In genomic region chr4:2652415-2653155, GRCh38 we compare ENCODE assay signal across 20 cellular contexts.
DNase-seq lines count a peak whose midpoint lies in the region; ATAC-seq, FAIRE-seq and TF ChIP-seq lines count a peak whose summit lies in the region.
"Had no signal": no experiment of that assay in that cellular context is flagged by ENCODE, and none has a peak within 500 bp of the region (broad histone marks: within the 10 kb centered on the region; RNA-seq: fewer than 3 reads in every experiment).

No MANE protein-coding gene starts in this region.

- TF ChIP-seq EP300 in GM12878 (IDR thresholded peaks at IDR 0.05; ENCODE audit: borderline replicate concordance in 1 of 2, control insufficient read depth in 1 of 2, low read depth in 2 of 2, low read length in 2 of 2) = no peak

- TSS peak; percentile 16 for BruUV-seq in GM12878 (replicated peaks; lab: Mats Ljungman, UMichigan)

- H3K4me2 ChIP-seq in GM12878 (ENCODE audit: control insufficient read depth, insufficient read depth) = no peak overlapping the region

- H3K9me3 ChIP-seq in GM12878 (replicated peaks; ENCODE audit: control insufficient read depth, insufficient read depth, low read length) = no peaks in the 10 kb centered on the region; the same call in 2 of the 3 replicates
- H3K9me3 ChIP-seq: esophagus muscularis mucosa, heart right ventricle, uterus had no signal

- H3K36me3 ChIP-seq in GM12878 (ENCODE audit: control insufficient read depth in 2 of 2, insufficient read depth in 2 of 2, low read length in 1 of 2) = peaks cover 14 to 24% of the 10 kb centered on the region in 2 experiments
- H3K36me3 ChIP-seq: uterus had no signal

- no peaks in the 10 kb centered on the region for H3K27me3 ChIP-seq in GM12878 (replicated peaks in 1 of 2; ENCODE audit: control insufficient read depth in 2 of 2, insufficient read depth in 2 of 2, low read length in 1 of 2)
- H3K27me3 ChIP-seq: esophagus muscularis mucosa, heart right ventricle, uterus had no signal

- H3K36me3 Mint-ChIP-seq in activated CD4-positive, alpha-beta memory T cell treated with anti-CD3 and anti-CD28 coated beads for 36 hours = peaks cover 20% of the 10 kb centered on the region
- H3K36me3 Mint-ChIP-seq in activated CD4-positive, alpha-beta memory T cell treated with anti-CD3 and anti-CD28 coated beads, Interleukin-2, amount 10 ng/mL, durations not matched to agents 7 days and 5 days (ENCODE audit: low read depth) = peaks cover 48% of the 10 kb centered on the region
- peaks cover 14% of the 10 kb centered on the region for H3K36me3 Mint-ChIP-seq in HFFc6 (ENCODE audit: low read depth)

- H3K27ac ChIP-seq in GM12878 (ENCODE audit: control insufficient read depth, insufficient read depth) = no peak overlapping the region
- H3K27ac ChIP-seq: esophagus muscularis mucosa, heart right ventricle, skin epidermis, uterus had no signal

- no peak for DNase-seq in activated CD4-positive, alpha-beta memory T cell treated with anti-CD3 and anti-CD28 coated beads for 36 hours
- DNase-seq in activated CD4-positive, alpha-beta memory T cell treated with anti-CD3 and anti-CD28 coated beads, Interleukin-2, amount 10 ng/mL, durations not matched to agents 7 days and 5 days = no peak
- DNase-seq in HFFc6 (no peak), GM12878 (ENCODE audit: low read depth, low spot score) (no peak), posterior vena cava (ENCODE audit: low spot score) (peak; percentile 29), SHP77 (lab: John Stamatoyannopoulos, UW) (no peak), H54 (ENCODE audit: insufficient read length, low spot score) (no peak)
- DNase-seq: dermis blood vessel endothelial cell; H7; heart right ventricle; midbrain; NCI-H1048; NCI-H82; stimulated activated naive CD4-positive, alpha-beta T cell treated with Interleukin-2 at 50 U/mL for 16 hours; SW 1271; uterus had no signal

- H2AFZ ChIP-seq in GM12878 (ENCODE audit: control insufficient read depth, low read depth, low read length) = no peak overlapping the region

- peak overlapping the region; percentile 42 for H3K27ac Mint-ChIP-seq in activated CD4-positive, alpha-beta memory T cell treated with anti-CD3 and anti-CD28 coated beads for 36 hours
- H3K27ac Mint-ChIP-seq in activated CD4-positive, alpha-beta memory T cell treated with anti-CD3 and anti-CD28 coated beads, Interleukin-2, amount 10 ng/mL, durations not matched to agents 7 days and 5 days = no peak overlapping the region
- H3K27ac Mint-ChIP-seq in HFFc6 = peak overlapping the region; percentile 21

- TF ChIP-seq POLR2A in GM12878 (IDR thresholded peaks at IDR 0.05; ENCODE audit: low read depth, low read length) (no peak), H54 (IDR thresholded peaks at IDR 0.05; ENCODE audit: low read depth, low read length) (no peak)

- TF ChIP-seq RAD21 in GM12878 (IDR thresholded peaks at IDR 0.05; ENCODE audit: insufficient read depth, low read depth, low read length) = no peak

- FAIRE-seq in GM12878 (lab: Jason Lieb, UNC) = no peak
- no peak for FAIRE-seq in H54 (lab: Jason Lieb, UNC)
- FAIRE-seq: GM12891 had no signal

- no peaks in the 10 kb centered on the region for H3K4me1 ChIP-seq in GM12878 (ENCODE audit: control insufficient read depth, insufficient read depth, low read length)
- H3K4me1 ChIP-seq: esophagus muscularis mucosa, heart right ventricle, uterus had no signal

- POLR2A ChIA-PET in activated CD4-positive, alpha-beta memory T cell treated with anti-CD3 and anti-CD28 coated beads for 36 hours (lab: Charles Lee) = no interaction called here
- POLR2A ChIA-PET in activated CD4-positive, alpha-beta memory T cell treated with anti-CD3 and anti-CD28 coated beads, Interleukin-2, amount 10 ng/mL, durations not matched to agents 7 days and 5 days (lab: Charles Lee) = no interaction called here
- POLR2A ChIA-PET in GM12878 (lab: Charles Lee) = no interaction called here

- SMC1A ChIA-PET in GM12878 (lab: Charles Lee; ENCODE audit: uncharacterized antibody, unreplicated experiment) = no interaction called here

- RAD21 ChIA-PET in GM12878 (lab: Charles Lee; ENCODE audit: unreplicated experiment) = no interaction called here

- no peak overlapping the region for H3K9ac ChIP-seq in GM12878 (ENCODE audit: control insufficient read depth, insufficient read depth, low read length)

- in situ Hi-C loops in GM12878 (cut with MboI) = no loop called here

- H4K20me1 ChIP-seq in GM12878 (ENCODE audit: control insufficient read depth, insufficient read depth) = no peaks in the 10 kb centered on the region

- peaks cover 27% of the 10 kb centered on the region for H3K4me1 Mint-ChIP-seq in activated CD4-positive, alpha-beta memory T cell treated with anti-CD3 and anti-CD28 coated beads for 36 hours (ENCODE audit: low read depth)
- peaks cover 15% of the 10 kb centered on the region for H3K4me1 Mint-ChIP-seq in activated CD4-positive, alpha-beta memory T cell treated with anti-CD3 and anti-CD28 coated beads, Interleukin-2, amount 10 ng/mL, durations not matched to agents 7 days and 5 days
- H3K4me1 Mint-ChIP-seq in HFFc6 (ENCODE audit: low read depth) = peaks cover 6% of the 10 kb centered on the region; the same call in 1 of the 2 replicates

- no peaks in the 10 kb centered on the region for H3K9me3 Mint-ChIP-seq in activated CD4-positive, alpha-beta memory T cell treated with anti-CD3 and anti-CD28 coated beads for 36 hours
- no peaks in the 10 kb centered on the region for H3K9me3 Mint-ChIP-seq in activated CD4-positive, alpha-beta memory T cell treated with anti-CD3 and anti-CD28 coated beads, Interleukin-2, amount 10 ng/mL, durations not matched to agents 7 days and 5 days
- no peaks in the 10 kb centered on the region for H3K9me3 Mint-ChIP-seq in HFFc6

- ATAC-seq in GM12878 = no peak
- no peak for ATAC-seq in HG02970 (IDR thresholded peaks at IDR 0.05; ENCODE audit: low FRiP score, unreplicated experiment)
- ATAC-seq: heart right ventricle had no signal

- no peak overlapping the region for H3K4me3 ChIP-seq in GM12878
- H3K4me3 ChIP-seq: esophagus muscularis mucosa, heart right ventricle, skin epidermis, uterus had no signal

- WGBS in GM12878 (ENCODE audit: insufficient coverage, insufficient replicate concordance, low lambda C conversion rate, missing lambda C conversion rate) = 64% methylated on average over 14 of the region's 14 CpGs

- no peaks in the 10 kb centered on the region for H3K79me2 ChIP-seq in GM12878 (ENCODE audit: control insufficient read depth, insufficient read depth, low read length)

- no peaks in the 10 kb centered on the region for H3K27me3 Mint-ChIP-seq in activated CD4-positive, alpha-beta memory T cell treated with anti-CD3 and anti-CD28 coated beads for 36 hours
- H3K27me3 Mint-ChIP-seq in activated CD4-positive, alpha-beta memory T cell treated with anti-CD3 and anti-CD28 coated beads, Interleukin-2, amount 10 ng/mL, durations not matched to agents 7 days and 5 days = no peaks in the 10 kb centered on the region
- H3K27me3 Mint-ChIP-seq in HFFc6 (ENCODE audit: insufficient read depth) = no peaks in the 10 kb centered on the region

- CTCF ChIA-PET in activated CD4-positive, alpha-beta memory T cell treated with anti-CD3 and anti-CD28 coated beads for 36 hours (lab: Charles Lee) = no interaction called here
- CTCF ChIA-PET in activated CD4-positive, alpha-beta memory T cell treated with anti-CD3 and anti-CD28 coated beads, Interleukin-2, amount 10 ng/mL, durations not matched to agents 7 days and 5 days (lab: Charles Lee) = no interaction called here
- CTCF ChIA-PET in GM12878 (lab: Yijun Ruan, JAX) = no interaction called here

- H3K4me3 Mint-ChIP-seq in activated CD4-positive, alpha-beta memory T cell treated with anti-CD3 and anti-CD28 coated beads for 36 hours = no peak overlapping the region
- no peak overlapping the region for H3K4me3 Mint-ChIP-seq in activated CD4-positive, alpha-beta memory T cell treated with anti-CD3 and anti-CD28 coated beads, Interleukin-2, amount 10 ng/mL, durations not matched to agents 7 days and 5 days
- no peak overlapping the region for H3K4me3 Mint-ChIP-seq in HFFc6

- TF ChIP-seq CTCF in HFFc6 (IDR thresholded peaks at IDR 0.05) (no peak), GM12878 (IDR thresholded peaks at IDR 0.05 in 2 of 3, conservative IDR thresholded peaks at IDR 0.05 in 1 of 3; ENCODE audit: control insufficient read depth in 2 of 3, extremely low read depth in 1 of 3, insufficient read depth in 1 of 3, low read depth in 3 of 3, low read length in 3 of 3) (no peak)

- intact Hi-C loops in activated CD4-positive, alpha-beta memory T cell treated with anti-CD3 and anti-CD28 coated beads for 36 hours (cut with micrococcal nuclease) = no loop called here
- intact Hi-C loops in GM12878 (cut with micrococcal nuclease; ENCODE audit: unreplicated experiment) (no loop called here), posterior vena cava (cut with DNase I) (no loop called here)

TF ChIP-seq in GM12878, 131 proteins besides CTCF, POLR2A, EP300 and RAD21 (continues in another document):
- TF ChIP-seq ZBTB40 (IDR thresholded peaks at IDR 0.05; ENCODE audit: borderline replicate concordance) = no peak
